ENCODE assay signal across 8 cellular contexts in genomic region chr7:105017263-105018051, GRCh38. TPM values are rescaled to one million over a fixed set of nuclear protein-coding genes. Genes with fewer than 3 reads are reported as not detected.
DNase-seq lines count a peak whose midpoint lies in the region; ATAC-seq and TF ChIP-seq lines count a peak whose summit lies in the region.

No MANE protein-coding gene starts in this region.

- ATAC-seq in HG03045 (IDR thresholded peaks at IDR 0.05; ENCODE audit: unreplicated experiment), result no peak
- ATAC-seq in left colon, result no peak

- peak overlapping the region; percentile 82 for H3K4me3 ChIP-seq in ACC112 (ENCODE audit: low read depth, low read length)
- peak overlapping the region; percentile 99 for H3K4me3 ChIP-seq in HUES6 (ENCODE audit: low read depth, low read length)
- peak overlapping the region; percentile 96 for H3K4me3 ChIP-seq in astrocyte of the cerebellum (ENCODE audit: low read depth, low read length)

- H3K27ac ChIP-seq in ACC112 (ENCODE audit: low read depth, low read length) (peak overlapping the region; percentile 99), HUES6 (ENCODE audit: low read depth, low read length) (no peak overlapping the region)

- H3K27me3 Mint-ChIP-seq in mesothelial cell of epicardium (ENCODE audit: low read depth), result no peaks in the 10 kb centered on the region

- no peaks in the 10 kb centered on the region for H3K9me3 ChIP-seq in HUES6 (ENCODE audit: control insufficient read depth, insufficient read depth, low read depth, low read length)

- H3K27me3 ChIP-seq in ACC112 (ENCODE audit: insufficient read depth, low read length) (no peaks in the 10 kb centered on the region), HUES6 (ENCODE audit: control insufficient read depth, insufficient read depth, low read length) (no peaks in the 10 kb centered on the region)

- no peaks in the 10 kb centered on the region for H3K9me3 Mint-ChIP-seq in mesothelial cell of epicardium

- intact Hi-C loops in left colon (cut with DNase I, micrococcal nuclease), result loop anchor here in 1 of 2 donors (5.0 kb wide), 1 partner anchor 35 kb away; no protein-coding TSS in a partner anchor

- H2AFZ ChIP-seq in ACC112 (ENCODE audit: low read length, unreplicated experiment), result no peak overlapping the region

- H3K27ac Mint-ChIP-seq in mesothelial cell of epicardium, result peak overlapping the region; percentile 78

- no peak for DNase-seq in astrocyte of the cerebellum (ENCODE audit: low read depth)
- no peak for DNase-seq in mesothelial cell of epicardium (ENCODE audit: low spot score in 2 of 2, unreplicated experiment in 2 of 2)
- DNase-seq in GM20000 (ENCODE audit: low spot score), result no peak
- no peak for DNase-seq in left colon
- no peak for DNase-seq in activated CD4-positive, alpha-beta T cell treated with anti-CD3 and anti-CD28 coated beads for 48 hours

- H3K4me1 Mint-ChIP-seq in mesothelial cell of epicardium, result peaks cover 45% of the 10 kb centered on the region

- H3K4me1 ChIP-seq in ACC112 (ENCODE audit: control insufficient read depth, insufficient read depth, low read length, unreplicated experiment) (peaks cover 20% of the 10 kb centered on the region), HUES6 (ENCODE audit: control insufficient read depth, insufficient read depth, low read length) (peaks cover 18% of the 10 kb centered on the region)

- H3K36me3 Mint-ChIP-seq in mesothelial cell of epicardium, result no peaks in the 10 kb centered on the region

- H3K36me3 ChIP-seq in ACC112 (ENCODE audit: insufficient read depth, low read length) (no peaks in the 10 kb centered on the region), HUES6 (ENCODE audit: control insufficient read depth, insufficient read depth, low read length) (no peaks in the 10 kb centered on the region)

- peak overlapping the region; percentile 100 for H3K4me3 Mint-ChIP-seq in mesothelial cell of epicardium

- TF ChIP-seq CTCF in astrocyte of the cerebellum (IDR thresholded peaks at IDR 0.05; ENCODE audit: low read depth, low read length, missing control alignments), result no peak
- TF ChIP-seq CTCF in mesothelial cell of epicardium (IDR thresholded peaks at IDR 0.05; ENCODE audit: unreplicated experiment), result no peak
- TF ChIP-seq CTCF in GM20000 (IDR thresholded peaks at IDR 0.05; ENCODE audit: extremely low read depth, missing control alignments), result no peak

- in situ Hi-C loops in astrocyte of the cerebellum (cut with HindIII; ENCODE audit: low sequenced_read_pairs), result loop anchor here (5.0 kb wide), 1 partner anchor 40 kb away; no protein-coding TSS in a partner anchor

- peaks cover 87% of the 10 kb centered on the region for H3K79me2 ChIP-seq in ACC112 (ENCODE audit: control insufficient read depth, insufficient read depth, low read length, unreplicated experiment)

- H3K9ac ChIP-seq in HUES6 (ENCODE audit: low read length), result peak overlapping the region; percentile 36

RNA-seq across cellular contexts. Expression of gene KMT2E, which starts 3.5 kb away (rescaled TPM):
- total RNA-seq in mesothelial cell of epicardium (102 to 109 TPM (median 109 TPM) in 3 replicates), left colon (100 to 1,000 TPM; 119 TPM)
